Comparison of ENCODE assay signal across 1 cellular context in genomic region chr19:17424743-17425365, GRCh38.
TF ChIP-seq lines count a peak whose summit lies in the region.

No MANE protein-coding gene starts in this region.

TF ChIP-seq in H1, 55 proteins besides CTCF, POLR2A, EP300 and RAD21:
- peak; percentile 71; the same call in 1 of the 2 replicates for TF ChIP-seq SP4 (IDR thresholded peaks at IDR 0.05; ENCODE audit: low read length)
- TF ChIP-seq HDAC6 (IDR thresholded peaks at IDR 0.05; ENCODE audit: low read depth, low read length): no peak
- peak; percentile 20 for TF ChIP-seq KDM4A (IDR thresholded peaks at IDR 0.05; ENCODE audit: low read depth, low read length, severe bottlenecking)
- no peak for TF ChIP-seq FOSL1 (IDR thresholded peaks at IDR 0.05; ENCODE audit: insufficient read depth, low read depth, low read length)
- TF ChIP-seq RFX5 (IDR thresholded peaks at IDR 0.05; ENCODE audit: borderline replicate concordance, low read depth, low read length): no peak
- peak; percentile 69 for TF ChIP-seq TAF1 (IDR thresholded peaks at IDR 0.05; ENCODE audit: low read depth, low read length)
- TF ChIP-seq TBP (IDR thresholded peaks at IDR 0.05; ENCODE audit: low read depth, low read length): peak; percentile 52; the same call in 1 of the 2 replicates
- peak; percentile 47; the same call in 1 of the 2 replicates for TF ChIP-seq CREB1 (IDR thresholded peaks at IDR 0.05)
- no peak for TF ChIP-seq JUND (IDR thresholded peaks at IDR 0.05; ENCODE audit: low read length)
- peak; percentile 37; the same call in 1 of the 2 replicates for TF ChIP-seq PHF8 (conservative IDR thresholded peaks at IDR 0.05; ENCODE audit: low read depth, low read length)
- peak; percentile 91 for TF ChIP-seq EGR1 (IDR thresholded peaks at IDR 0.05; ENCODE audit: borderline replicate concordance, low read depth, low read length)
- TF ChIP-seq SP1 (IDR thresholded peaks at IDR 0.05; ENCODE audit: low read depth, low read length): peak; percentile 70; the same call in 1 of the 2 replicates
- peak; percentile 37 to 56; a peak in 1 of 4 replicates for TF ChIP-seq SIN3A (conservative IDR thresholded peaks at IDR 0.05 in 1 of 2, IDR thresholded peaks at IDR 0.05 in 1 of 2; ENCODE audit: low read depth in 1 of 2, low read length in 2 of 2)
- TF ChIP-seq RBBP5 (IDR thresholded peaks at IDR 0.05; ENCODE audit: borderline replicate concordance, low read depth, low read length): no peak
